11 cellular contexts compared by ENCODE assay signal in genomic region chr9:113609562-113610318, GRCh38.
DNase-seq lines count a peak whose midpoint lies in the region; ATAC-seq, FAIRE-seq and TF ChIP-seq lines count a peak whose summit lies in the region.
"Had no signal": no experiment of that assay in that cellular context is flagged by ENCODE, and none has a peak within 500 bp of the region (broad histone marks: within the 10 kb centered on the region; RNA-seq: fewer than 3 reads in every experiment).

No MANE protein-coding gene starts in this region.

- H3K27me3 ChIP-seq in HUES48 (ENCODE audit: control insufficient read depth, insufficient read depth, low read length) (no peaks in the 10 kb centered on the region), rectal smooth muscle tissue (ENCODE audit: control insufficient read depth, insufficient read depth, low read length) (no peaks in the 10 kb centered on the region), smooth muscle cell (ENCODE audit: low read depth) (no peaks in the 10 kb centered on the region)

- H3K36me3 ChIP-seq in HUES48 (ENCODE audit: control insufficient read depth, insufficient read depth, low read length): no peaks in the 10 kb centered on the region
- no peaks in the 10 kb centered on the region for H3K36me3 ChIP-seq in kidney (ENCODE audit: control insufficient read depth in 1 of 2, insufficient read depth in 2 of 2, low read length in 2 of 2)
- H3K36me3 ChIP-seq in rectal smooth muscle tissue (ENCODE audit: control insufficient read depth, insufficient read depth, low read length): no peaks in the 10 kb centered on the region
- H3K36me3 ChIP-seq in smooth muscle cell (ENCODE audit: low read depth): no peaks in the 10 kb centered on the region

- intact Hi-C loops in kidney (cut with DNase I): no loop called here

- no peak for ATAC-seq in HG03521 (IDR thresholded peaks at IDR 0.05; ENCODE audit: unreplicated experiment)

- H3K4me1 ChIP-seq in HUES48 (ENCODE audit: control insufficient read depth, insufficient read depth, low read length) (peaks cover 21% of the 10 kb centered on the region), kidney (ENCODE audit: control insufficient read depth in 1 of 2, insufficient read depth in 1 of 2, low read depth in 1 of 2, low read length in 2 of 2) (peaks cover 38 to 44% of the 10 kb centered on the region in 2 donors), rectal smooth muscle tissue (ENCODE audit: control insufficient read depth, insufficient read depth, low read length) (peaks cover 7% of the 10 kb centered on the region), smooth muscle cell (ENCODE audit: low read depth) (peaks cover 11% of the 10 kb centered on the region)

- DNase-seq in choroid plexus epithelial cell (ENCODE audit: low read depth): peak; percentile 65
- DNase-seq in kidney: peak; percentile 98
- DNase-seq in NCI-H748 treated with DMSO at 0.1 percent for 48 hours (lab: John Stamatoyannopoulos, UW): no peak
- no peak for DNase-seq in smooth muscle cell (lab: John Stamatoyannopoulos, UW; ENCODE audit: unreplicated experiment)
- no peak for DNase-seq in NCI-H1694 (lab: John Stamatoyannopoulos, UW)
- DNase-seq: CD4-positive, alpha-beta memory T cell; NCI-H226 had no signal

- TF ChIP-seq CTCF in choroid plexus epithelial cell (conservative IDR thresholded peaks at IDR 0.05; ENCODE audit: low read depth, low read length): no peak
- TF ChIP-seq CTCF in kidney (IDR thresholded peaks at IDR 0.05; ENCODE audit: borderline replicate concordance, extremely low read depth, insufficient read depth): no peak
- no peak for TF ChIP-seq CTCF in smooth muscle cell (IDR thresholded peaks at IDR 0.05; ENCODE audit: borderline replicate concordance, insufficient read depth, poor library complexity, severe bottlenecking)

- FAIRE-seq in kidney (lab: Jason Lieb, UNC): peak; percentile 67
- FAIRE-seq: TTC549 had no signal

- H4K20me1 ChIP-seq in smooth muscle cell (ENCODE audit: low read depth): no peaks in the 10 kb centered on the region

- H2AFZ ChIP-seq in smooth muscle cell (ENCODE audit: low read depth): no peak overlapping the region

- no peak overlapping the region for H3K4me3 ChIP-seq in HUES48 (ENCODE audit: low read depth, low read length)
- H3K4me3 ChIP-seq in choroid plexus epithelial cell (ENCODE audit: low read depth, low read length): no peak overlapping the region
- H3K4me3 ChIP-seq in kidney (ENCODE audit: low read length in 2 of 2): peak overlapping the region in 1 of 2 donors; percentile 23
- H3K4me3 ChIP-seq in rectal smooth muscle tissue (ENCODE audit: low read length): no peak overlapping the region
- H3K4me3 ChIP-seq in smooth muscle cell: no peak overlapping the region

- no peaks in the 10 kb centered on the region for H3K79me2 ChIP-seq in smooth muscle cell (ENCODE audit: low read depth)

- WGBS in smooth muscle cell (ENCODE audit: low lambda C conversion rate): 53% methylated on average over 21 of the region's 21 CpGs

- H3K9ac ChIP-seq in HUES48 (ENCODE audit: low read depth, low read length) (peak overlapping the region; percentile 62; the same call in 1 of the 2 replicates), kidney (ENCODE audit: low read length in 2 of 2) (peak overlapping the region in 1 of 2 donors; percentile 67), rectal smooth muscle tissue (ENCODE audit: low read length) (no peak overlapping the region), smooth muscle cell (ENCODE audit: low read depth) (no peak overlapping the region)

- H3K4me2 ChIP-seq in smooth muscle cell: no peak overlapping the region

- H3K27ac ChIP-seq in HUES48 (ENCODE audit: low read depth, low read length) (peak overlapping the region; percentile 78), kidney (ENCODE audit: low read depth in 2 of 2, low read length in 2 of 2) (peak overlapping the region; percentile 87 to 92), rectal smooth muscle tissue (ENCODE audit: low read depth, low read length) (peak overlapping the region; percentile 54), smooth muscle cell (ENCODE audit: low read depth) (no peak overlapping the region)

- H3F3A ChIP-seq in smooth muscle cell (ENCODE audit: low read depth): no peaks in the 10 kb centered on the region

- H3K9me3 ChIP-seq in HUES48 (ENCODE audit: control insufficient read depth, insufficient read depth, low read length): no peaks in the 10 kb centered on the region
- no peaks in the 10 kb centered on the region for H3K9me3 ChIP-seq in kidney (ENCODE audit: control insufficient read depth in 1 of 2, low read length in 2 of 2)
- H3K9me3 ChIP-seq in smooth muscle cell (replicated peaks; ENCODE audit: low read depth): no peaks in the 10 kb centered on the region

Comparison
In these comparisons a context has a peak if more than half of its experiments do, and no peak if none do; other contexts are left out.
1. DNase-seq: peak in choroid plexus epithelial cell (single experiment) and kidney (single experiment); none in NCI-H748 treated with DMSO at 0.1 percent for 48 hours (single experiment), smooth muscle cell (single experiment) and NCI-H1694 (single experiment).